Comparison of ENCODE assay signal across 8 cellular contexts in the genomic region with DNA sequence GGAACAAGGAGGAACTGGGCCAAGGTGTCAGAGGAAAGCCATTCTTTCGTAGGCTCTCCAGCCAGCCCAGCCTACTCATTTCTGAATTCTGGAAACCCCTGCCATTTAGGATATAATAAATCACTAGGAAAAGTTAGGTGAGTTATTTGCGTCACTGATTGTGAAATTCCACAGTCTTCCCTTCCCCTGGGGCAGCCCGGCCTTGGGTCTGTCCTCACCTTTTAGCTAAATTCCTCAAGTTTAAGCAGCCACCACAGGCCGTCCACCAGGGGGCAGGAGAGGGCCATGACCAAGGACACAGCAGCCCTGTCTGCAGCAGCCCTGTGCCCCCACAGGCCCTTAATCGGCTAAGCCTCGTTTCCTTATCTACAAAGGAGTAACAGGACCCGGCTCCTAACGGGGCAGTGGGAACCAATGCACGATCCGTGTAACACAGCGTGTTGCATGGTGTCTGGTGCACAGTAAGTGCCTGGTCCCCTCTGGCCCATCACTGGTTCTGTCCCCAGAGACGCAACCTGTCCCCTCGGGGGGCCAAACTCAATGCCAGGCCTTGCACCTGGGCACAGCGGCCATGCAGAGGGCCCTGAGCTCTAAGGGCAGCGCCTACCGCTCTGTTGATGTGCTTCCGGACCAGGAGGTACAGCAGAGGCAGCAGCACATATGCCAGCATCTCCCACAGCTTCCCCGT. TPM values are rescaled to one million over a fixed set of nuclear protein-coding genes. Genes with fewer than 3 reads are reported as not detected.
DNase-seq lines count a peak whose midpoint lies in the region; ATAC-seq and TF ChIP-seq lines count a peak whose summit lies in the region.

No MANE protein-coding gene starts in this region.

- H3K36me3 Mint-ChIP-seq in Caco-2 (ENCODE audit: insufficient read depth, unreplicated experiment) (peaks cover 6% of the 10 kb centered on the region), naive B cell (no peaks in the 10 kb centered on the region)

- H3K36me3 ChIP-seq in Caco-2 (ENCODE audit: control insufficient read depth, insufficient read depth, low read length), result peaks cover 4% of the 10 kb centered on the region; the same call in 1 of the 2 replicates

- H3K27me3 ChIP-seq in Caco-2 (replicated peaks; ENCODE audit: control insufficient read depth, insufficient read depth, low read length) (no peaks in the 10 kb centered on the region), HL-60 (ENCODE audit: insufficient read depth, poor library complexity, severe bottlenecking) (no peaks in the 10 kb centered on the region)

- H3K9me3 ChIP-seq in Caco-2, result no peaks in the 10 kb centered on the region

- DNase-seq in Caco-2, result peak; percentile 96 to 97
- peak; percentile 85 to 88 for DNase-seq in HL-60 (ENCODE audit: low read depth in 1 of 2, low spot score in 1 of 2)
- DNase-seq in OCI-M1 (lab: John Stamatoyannopoulos, UW), result peak; percentile 79
- DNase-seq in activated T-cell treated with anti-CD3 and anti-CD28 coated beads for 4 hours, result peak; percentile 74
- peak; percentile 75 for DNase-seq in naive B cell
- DNase-seq in stimulated activated CD8-positive, alpha-beta memory T cell treated with anti-CD3 and anti-CD28 coated beads, Interleukin-7, amount 100 ng/mL, for 24 hours (ENCODE audit: low read depth), result peak; percentile 78

- peak; percentile 89 to 91 for TF ChIP-seq CTCF in Caco-2 (IDR thresholded peaks at IDR 0.05; ENCODE audit: insufficient read depth in 1 of 2, low read depth in 1 of 2, low read length in 1 of 2, severe bottlenecking in 1 of 2, unreplicated experiment in 1 of 2)
- peak; percentile 83 for TF ChIP-seq CTCF in HL-60 (IDR thresholded peaks at IDR 0.05; ENCODE audit: insufficient read depth, low read length)

- intact Hi-C loops in Caco-2 (cut with micrococcal nuclease; ENCODE audit: unreplicated experiment), result loop anchor here (1.0 kb wide), 3 partner anchors 31 to 85 kb away; no protein-coding TSS in a partner anchor

- H3K27me3 Mint-ChIP-seq in Caco-2 (ENCODE audit: insufficient read depth, unreplicated experiment), result no peaks in the 10 kb centered on the region
- no peaks in the 10 kb centered on the region for H3K27me3 Mint-ChIP-seq in naive B cell

- H3K27ac ChIP-seq in HL-60 (replicated peaks), result no peak overlapping the region

- peaks cover 52% of the 10 kb centered on the region for H3K4me1 ChIP-seq in Caco-2

- H3K4me3 ChIP-seq in Caco-2 (ENCODE audit: low read depth, low read length) (no peak overlapping the region), HL-60 (replicated peaks; ENCODE audit: insufficient read depth, low read length) (no peak overlapping the region)

- H3K4me1 Mint-ChIP-seq in Caco-2 (ENCODE audit: low read depth, unreplicated experiment) (peaks cover 26% of the 10 kb centered on the region), naive B cell (peaks cover 4 to 12% (median 9%) of the 10 kb centered on the region in 3 donors)

- H3K4me3 Mint-ChIP-seq in Caco-2 (ENCODE audit: unreplicated experiment) (peak overlapping the region; percentile 19), naive B cell (peak overlapping the region in 1 of 8 donors; percentile 47)

- H3K27ac Mint-ChIP-seq in Caco-2 (ENCODE audit: unreplicated experiment) (peak overlapping the region; percentile 91), naive B cell (no peak overlapping the region)

- POLR2A ChIA-PET in Caco-2 (lab: Charles Lee), result no interaction called here

- BruUV-seq in Caco-2 (replicated peaks; lab: Mats Ljungman, UMichigan), result no TSS peak

- ATAC-seq in esophagus mucosa, result peak; percentile 75
- peak; percentile 76 to 90 for ATAC-seq in naive B cell (ENCODE audit: low read depth in 2 of 2)
- ATAC-seq in GM21447 (IDR thresholded peaks at IDR 0.05; ENCODE audit: unreplicated experiment), result no peak

- CTCF ChIA-PET in Caco-2 (lab: Charles Lee), result interaction anchor here (1.0 to 1.6 kb wide), 11 partner anchors 9 to 193 kb away, joined by 3 to 13 read pairs (median 5); a partner anchor contains a TSS

- H3K9me3 Mint-ChIP-seq in Caco-2 (ENCODE audit: unreplicated experiment) (no peaks in the 10 kb centered on the region), naive B cell (no peaks in the 10 kb centered on the region)

RNA-seq across cellular contexts. Expression of a gene that starts 18.1 kb away (rescaled TPM):
- total RNA-seq in Caco-2 (2022) (14.0 and 17.2 TPM in 2 replicates), esophagus mucosa (45.3 TPM)
- 10 to 100 TPM in 1 of 6 donors, 1 to 10 TPM in 2, under 1 TPM in 3; 0.31 to 10.3 (median 0.99) TPM for polyA plus RNA-seq in naive B cell (ENCODE audit: low read depth in 6 of 6)

RNA-seq across cellular contexts. Expression of a gene that starts 41.4 kb away (rescaled TPM):
- total RNA-seq in Caco-2 (2022), result 0.70 and 1.1 TPM in 2 replicates
- total RNA-seq in esophagus mucosa, result 5.9 TPM
- polyA plus RNA-seq in naive B cell (ENCODE audit: low read depth in 6 of 6), result 10 to 100 TPM in 5 of 6 donors, 1 to 10 TPM in 1; 7.5 to 24.8 (median 21.2) TPM
